ENCODE assay signal across 31 cellular contexts in the genomic region with DNA sequence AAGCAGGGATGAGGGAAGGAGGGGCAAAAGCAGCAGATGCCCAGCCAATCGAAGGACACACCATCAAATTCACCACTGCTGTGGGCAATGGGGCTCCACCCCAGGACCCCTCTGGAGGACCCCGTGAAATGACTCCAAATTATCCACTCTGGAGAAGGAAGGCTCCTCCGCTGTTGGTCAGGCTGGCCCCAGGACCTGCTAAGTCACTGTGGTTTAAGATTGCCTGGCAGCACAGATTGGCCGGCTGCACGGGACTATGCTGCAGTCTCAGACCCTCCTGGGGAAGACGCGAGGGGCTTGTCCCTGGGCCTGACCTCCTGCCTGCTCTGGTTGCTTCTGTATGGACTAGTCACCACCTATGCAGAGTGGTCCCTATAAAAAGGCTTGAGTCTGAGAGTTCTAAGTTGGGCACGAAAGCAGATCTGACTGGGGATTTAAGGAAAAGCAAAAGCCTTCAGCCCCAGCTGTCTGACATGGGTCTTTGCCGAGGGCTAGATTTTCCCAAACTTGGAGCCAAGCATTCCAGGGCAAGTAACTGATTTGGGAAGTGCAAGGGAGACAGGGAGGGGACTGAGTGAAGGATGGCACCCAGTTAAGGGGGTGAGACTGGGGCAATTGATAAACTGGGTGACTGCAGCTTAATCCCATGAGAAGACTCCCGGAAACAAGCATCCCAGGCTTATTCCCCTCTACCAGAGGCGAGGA.
"Had no signal": no experiment of that assay in that cellular context is flagged by ENCODE, and none has a peak within 500 bp of the region (broad histone marks: within the 10 kb centered on the region; RNA-seq: fewer than 3 reads in every experiment).

No MANE protein-coding gene starts in this region.

- H3K27ac ChIP-seq: ascending aorta, cardiac muscle cell, colonic mucosa, gastroesophageal sphincter, hepatocyte, neutrophil, pancreas, prostate gland, sigmoid colon, testis, transverse colon, uterus had no signal

- H3K27me3 ChIP-seq: ascending aorta, colonic mucosa, gastroesophageal sphincter, hepatocyte, pancreas, sigmoid colon, testis, transverse colon, uterus had no signal

- H3K9me3 ChIP-seq: ascending aorta, colonic mucosa, gastroesophageal sphincter, neutrophil, pancreas, prostate gland, sigmoid colon, testis, transverse colon, uterus had no signal

- H3K27ac Mint-ChIP-seq: activated CD4-positive, alpha-beta memory T cell treated with anti-CD3 and anti-CD28 coated beads for 36 hours; activated CD4-positive, alpha-beta T cell treated with anti-CD3 and anti-CD28 coated beads, Interleukin-2, amount 10 ng/mL, durations not matched to agents 24 days and 14 days; activated naive CD4-positive, alpha-beta T cell treated with anti-CD3 and anti-CD28 coated beads, Interleukin-2, amount 10 ng/mL, durations not matched to agents 7 days and 5 days; activated naive CD8-positive, alpha-beta T cell treated with anti-CD3 and anti-CD28 coated beads, Interleukin-2, amount 10 ng/mL, durations not matched to agents 7 days and 5 days; effector memory CD8-positive, alpha-beta T cell; natural killer cell had no signal

- H3K36me3 ChIP-seq: ascending aorta, cardiac muscle cell, colonic mucosa, gastroesophageal sphincter, neutrophil, pancreas, prostate gland, sigmoid colon, transverse colon, uterus had no signal

- H2AFZ ChIP-seq: hepatocyte had no signal

- ATAC-seq: effector memory CD8-positive, alpha-beta T cell; gastroesophageal sphincter; left ventricle myocardium superior; natural killer cell; pancreas had no signal

- H3K4me1 Mint-ChIP-seq: activated naive CD4-positive, alpha-beta T cell treated with anti-CD3 and anti-CD28 coated beads, Interleukin-2, amount 10 ng/mL, durations not matched to agents 7 days and 5 days had no signal

- H3K4me3 Mint-ChIP-seq: activated CD4-positive, alpha-beta memory T cell treated with anti-CD3 and anti-CD28 coated beads for 36 hours; activated CD4-positive, alpha-beta T cell treated with anti-CD3 and anti-CD28 coated beads, Interleukin-2, amount 10 ng/mL, durations not matched to agents 24 days and 14 days; activated naive CD4-positive, alpha-beta T cell treated with anti-CD3 and anti-CD28 coated beads, Interleukin-2, amount 10 ng/mL, durations not matched to agents 7 days and 5 days; activated naive CD8-positive, alpha-beta T cell treated with anti-CD3 and anti-CD28 coated beads, Interleukin-2, amount 10 ng/mL, durations not matched to agents 7 days and 5 days; effector memory CD8-positive, alpha-beta T cell; natural killer cell had no signal

- H3K4me2 ChIP-seq: hepatocyte had no signal

- H3K4me3 ChIP-seq: ascending aorta, cardiac muscle cell, colonic mucosa, gastroesophageal sphincter, hepatocyte, pancreas, prostate gland, sigmoid colon, testis, transverse colon, uterus had no signal

- H3K36me3 Mint-ChIP-seq: activated CD4-positive, alpha-beta memory T cell treated with anti-CD3 and anti-CD28 coated beads for 36 hours; activated naive CD4-positive, alpha-beta T cell treated with anti-CD3 and anti-CD28 coated beads, Interleukin-2, amount 10 ng/mL, durations not matched to agents 7 days and 5 days; activated naive CD8-positive, alpha-beta T cell treated with anti-CD3 and anti-CD28 coated beads, Interleukin-2, amount 10 ng/mL, durations not matched to agents 7 days and 5 days; brain; natural killer cell had no signal

- H3K9me3 Mint-ChIP-seq: activated CD4-positive, alpha-beta memory T cell treated with anti-CD3 and anti-CD28 coated beads for 36 hours; activated CD4-positive, alpha-beta T cell treated with anti-CD3 and anti-CD28 coated beads, Interleukin-2, amount 10 ng/mL, durations not matched to agents 24 days and 14 days; activated naive CD4-positive, alpha-beta T cell treated with anti-CD3 and anti-CD28 coated beads, Interleukin-2, amount 10 ng/mL, durations not matched to agents 7 days and 5 days; activated naive CD8-positive, alpha-beta T cell treated with anti-CD3 and anti-CD28 coated beads, Interleukin-2, amount 10 ng/mL, durations not matched to agents 7 days and 5 days; effector memory CD8-positive, alpha-beta T cell; natural killer cell had no signal

- H3K4me1 ChIP-seq: ascending aorta, colonic mucosa, pancreas, prostate gland, uterus had no signal

- DNase-seq: activated CD4-positive, alpha-beta memory T cell treated with anti-CD3 and anti-CD28 coated beads for 36 hours; activated CD4-positive, alpha-beta T cell treated with anti-CD3 and anti-CD28 coated beads, Interleukin-2, amount 10 ng/mL, durations not matched to agents 24 days and 14 days; activated CD4-positive, CD25-positive, alpha-beta regulatory T cell treated with anti-CD3 and anti-CD28 coated beads, Interleukin-2, amount 50 U/mL, for 72 hours; activated effector memory CD4-positive, alpha-beta T cell treated with Interleukin-2 at 50 U/mL for 16 hours; activated naive CD4-positive, alpha-beta T cell treated with anti-CD3 and anti-CD28 coated beads, Interleukin-2, amount 10 ng/mL, durations not matched to agents 7 days and 5 days; activated naive CD8-positive, alpha-beta T cell treated with anti-CD3 and anti-CD28 coated beads, Interleukin-2, amount 10 ng/mL, durations not matched to agents 7 days and 5 days; activated T-cell treated with anti-CD3 and anti-CD28 coated beads for 4 hours; cerebellar nuclear complex; colonic mucosa; effector memory CD8-positive, alpha-beta T cell; erythroblast; left cardiac atrium; left ventricle myocardium superior; natural killer cell; pancreas; retina; sigmoid colon; stimulated activated CD4-positive, alpha-beta T cell treated with anti-CD3 and anti-CD28 coated beads, Interleukin-15, amount 100 ng/mL, for 24 hours; stimulated activated CD4-positive, alpha-beta T cell treated with anti-CD3 and anti-CD28 coated beads, Interleukin-2, amount 100 ng/mL, for 24 hours; stimulated activated naive CD4-positive, alpha-beta T cell; T-helper 2 cell; testis; transverse colon; uterus had no signal
